ENCODE assay signal across 33 cellular contexts in genomic region chr2:238167344-238167715, GRCh38. TPM values are rescaled to one million over a fixed set of nuclear protein-coding genes. Genes with fewer than 3 reads are reported as not detected.
DNase-seq lines count a peak whose midpoint lies in the region; ATAC-seq and TF ChIP-seq lines count a peak whose summit lies in the region.
"Had no signal": no experiment of that assay in that cellular context is flagged by ENCODE, and none has a peak within 500 bp of the region (broad histone marks: within the 10 kb centered on the region; RNA-seq: fewer than 3 reads in every experiment).

No MANE protein-coding gene starts in this region.

- H4K20me1 ChIP-seq in fibroblast of lung (ENCODE audit: control insufficient read depth, extremely low read depth, insufficient read depth, low read length): no peaks in the 10 kb centered on the region

- H3K4me3 Mint-ChIP-seq in activated CD8-positive, alpha-beta T cell treated with anti-CD3 and anti-CD28 coated beads, Interleukin-2, amount 10 ng/mL, durations not matched to agents 7 days and 5 days: no peak overlapping the region
- H3K4me3 Mint-ChIP-seq in activated CD8-positive, alpha-beta T cell treated with anti-CD3 and anti-CD28 coated beads for 36 hours: no peak overlapping the region
- H3K4me3 Mint-ChIP-seq: activated CD4-positive, alpha-beta T cell treated with anti-CD3 and anti-CD28 coated beads, Interleukin-2, amount 10 ng/mL, durations not matched to agents 7 days and 5 days; activated T-cell treated with anti-CD3 and anti-CD28 coated beads, Interleukin-2, amount 50 U/mL, for 4 hours; CD4-positive, alpha-beta T cell; H9; mesothelial cell of epicardium had no signal

- peaks cover 36% of the 10 kb centered on the region for H3K36me3 ChIP-seq in SK-N-MC (ENCODE audit: insufficient read depth, low read length)
- peaks cover 14% of the 10 kb centered on the region for H3K36me3 ChIP-seq in fibroblast of lung (ENCODE audit: control insufficient read depth, insufficient read depth, low read length)
- H3K36me3 ChIP-seq in aorta (ENCODE audit: control insufficient read depth in 1 of 2, insufficient read depth in 2 of 2, low read length in 1 of 2): no peaks in the 10 kb centered on the region
- H3K36me3 ChIP-seq: prostate gland had no signal

- no peak for DNase-seq in activated CD8-positive, alpha-beta T cell treated with anti-CD3 and anti-CD28 coated beads, Interleukin-2, amount 10 ng/mL, durations not matched to agents 7 days and 5 days
- no peak for DNase-seq in activated CD8-positive, alpha-beta T cell treated with anti-CD3 and anti-CD28 coated beads for 36 hours
- DNase-seq in SK-N-MC (ENCODE audit: low read depth, low spot score) (no peak), fibroblast of lung (ENCODE audit: low read depth in 2 of 2) (no peak), aorta (peak; percentile 17 to 57), NCI-H2107 treated with DMSO at 0.1 percent for 48 hours (lab: John Stamatoyannopoulos, UW; ENCODE audit: unreplicated experiment) (no peak), RKO (ENCODE audit: low spot score) (no peak)
- DNase-seq: 8988T; activated CD4-positive, alpha-beta T cell treated with anti-CD3 and anti-CD28 coated beads, Interleukin-2, amount 10 ng/mL, durations not matched to agents 7 days and 5 days; activated T-cell treated with anti-CD3 and anti-CD28 coated beads, Interleukin-2, amount 50 U/mL, for 4 hours; AML-193; body of pancreas; esophagus squamous epithelium; foreskin melanocyte; H9; heart right ventricle; MM.1S; NCI-H1105 treated with DMSO at 0.1 percent for 48 hours; NCI-H2029; NCI-H526 treated with DMSO at 0.1 percent for 48 hours; stimulated activated CD4-positive, alpha-beta T cell treated with anti-CD3 and anti-CD28 coated beads, Interleukin-4, amount 100 ng/mL, for 24 hours; SW 1271; T1000; trophoblast cell had no signal

- H3K79me2 ChIP-seq in fibroblast of lung (ENCODE audit: control insufficient read depth, insufficient read depth, low read length): no peaks in the 10 kb centered on the region

- 92 to 95% methylated on average over 7 of the region's 7 CpGs for WGBS in aorta, 2 donors

- no peak for ATAC-seq in activated CD8-positive, alpha-beta T cell treated with anti-CD3 and anti-CD28 coated beads, Interleukin-2, amount 10 ng/mL, durations not matched to agents 7 days and 5 days
- no peak for ATAC-seq in activated CD8-positive, alpha-beta T cell treated with anti-CD3 and anti-CD28 coated beads for 36 hours
- ATAC-seq in aorta (ENCODE audit: low FRiP score) (no peak), GM19023 (IDR thresholded peaks at IDR 0.05; ENCODE audit: unreplicated experiment) (no peak)
- ATAC-seq: body of pancreas, Panc1 had no signal

- no peak for TF ChIP-seq CTCF in activated CD8-positive, alpha-beta T cell treated with anti-CD3 and anti-CD28 coated beads for 36 hours (IDR thresholded peaks at IDR 0.05)
- no peak for TF ChIP-seq CTCF in fibroblast of lung (conservative IDR thresholded peaks at IDR 0.05 in 1 of 2, IDR thresholded peaks at IDR 0.05 in 1 of 2; ENCODE audit: low read depth in 1 of 2, low read length in 2 of 2)

- H3K27ac Mint-ChIP-seq in activated CD8-positive, alpha-beta T cell treated with anti-CD3 and anti-CD28 coated beads, Interleukin-2, amount 10 ng/mL, durations not matched to agents 7 days and 5 days: peak overlapping the region; percentile 15
- H3K27ac Mint-ChIP-seq in activated CD8-positive, alpha-beta T cell treated with anti-CD3 and anti-CD28 coated beads for 36 hours: no peak overlapping the region
- H3K27ac Mint-ChIP-seq: activated CD4-positive, alpha-beta T cell treated with anti-CD3 and anti-CD28 coated beads, Interleukin-2, amount 10 ng/mL, durations not matched to agents 7 days and 5 days; CD4-positive, alpha-beta T cell; mesothelial cell of epicardium had no signal

- no peak overlapping the region for H3K4me3 ChIP-seq in SK-N-MC
- no peak overlapping the region for H3K4me3 ChIP-seq in fibroblast of lung (replicated peaks in 1 of 4; ENCODE audit: control extremely low read depth in 1 of 4, insufficient read depth in 1 of 4, low read depth in 3 of 4, low read length in 4 of 4)
- H3K4me3 ChIP-seq in aorta (ENCODE audit: low read length in 2 of 2): no peak overlapping the region
- H3K4me3 ChIP-seq: body of pancreas, esophagus squamous epithelium, heart right ventricle, prostate gland had no signal

- CTCF ChIA-PET in activated CD8-positive, alpha-beta T cell treated with anti-CD3 and anti-CD28 coated beads, Interleukin-2, amount 10 ng/mL, durations not matched to agents 7 days and 5 days (lab: Charles Lee): no interaction called here
- CTCF ChIA-PET in activated CD8-positive, alpha-beta T cell treated with anti-CD3 and anti-CD28 coated beads for 36 hours (lab: Charles Lee): no interaction called here

- H3K4me1 Mint-ChIP-seq in activated CD8-positive, alpha-beta T cell treated with anti-CD3 and anti-CD28 coated beads, Interleukin-2, amount 10 ng/mL, durations not matched to agents 7 days and 5 days (ENCODE audit: low read depth): no peaks in the 10 kb centered on the region
- H3K4me1 Mint-ChIP-seq in activated CD8-positive, alpha-beta T cell treated with anti-CD3 and anti-CD28 coated beads for 36 hours (ENCODE audit: low read depth): no peaks in the 10 kb centered on the region
- H3K4me1 Mint-ChIP-seq: mesothelial cell of epicardium had no signal

- intact Hi-C loops in activated CD8-positive, alpha-beta T cell treated with anti-CD3 and anti-CD28 coated beads for 36 hours (cut with micrococcal nuclease): no loop called here
- intact Hi-C loops in aorta (cut with DNase I): loop anchor here in 1 of 2 donors (10.0 kb wide), 1 partner anchor 97 kb away; no protein-coding TSS in a partner anchor

- H3K27me3 ChIP-seq in fibroblast of lung (ENCODE audit: control insufficient read depth, insufficient read depth, low read length): no peaks in the 10 kb centered on the region
- H3K27me3 ChIP-seq in aorta (ENCODE audit: control insufficient read depth in 1 of 2, insufficient read depth in 2 of 2, low read length in 1 of 2): no peaks in the 10 kb centered on the region

- H3K4me1 ChIP-seq in fibroblast of lung (ENCODE audit: control insufficient read depth, extremely low read depth, insufficient read depth, low read length): peaks cover 26% of the 10 kb centered on the region
- H3K4me1 ChIP-seq in aorta (ENCODE audit: control insufficient read depth in 1 of 2, insufficient read depth in 2 of 2, low read length in 2 of 2): peaks cover 0 to 4% of the 10 kb centered on the region in 2 donors
- H3K4me1 ChIP-seq: prostate gland had no signal

- peak overlapping the region; percentile 98 for H3K27ac ChIP-seq in SK-N-MC
- peak overlapping the region; percentile 92 for H3K27ac ChIP-seq in fibroblast of lung (ENCODE audit: insufficient read depth, low read length)
- H3K27ac ChIP-seq in aorta (ENCODE audit: low read depth in 1 of 2, low read length in 2 of 2): no peak overlapping the region
- H3K27ac ChIP-seq: heart right ventricle, KMS-11, prostate gland had no signal

- POLR2A ChIA-PET in activated CD8-positive, alpha-beta T cell treated with anti-CD3 and anti-CD28 coated beads, Interleukin-2, amount 10 ng/mL, durations not matched to agents 7 days and 5 days (lab: Charles Lee): interaction anchor here (1.3 kb wide), 1 partner anchor 28 kb away, joined by 6 read pairs; the partner anchor contains the start of gene KLHL30
- POLR2A ChIA-PET in activated CD8-positive, alpha-beta T cell treated with anti-CD3 and anti-CD28 coated beads for 36 hours (lab: Charles Lee): interaction anchor here (0.8 to 1.3 kb wide), 3 partner anchors 9 to 68 kb away, joined by 3 read pairs; no protein-coding TSS in a partner anchor

- H2AFZ ChIP-seq in fibroblast of lung (ENCODE audit: low read length): no peak overlapping the region

- peaks cover 17% of the 10 kb centered on the region for H3K36me3 Mint-ChIP-seq in activated CD8-positive, alpha-beta T cell treated with anti-CD3 and anti-CD28 coated beads, Interleukin-2, amount 10 ng/mL, durations not matched to agents 7 days and 5 days (ENCODE audit: low read depth)
- peaks cover 11% of the 10 kb centered on the region for H3K36me3 Mint-ChIP-seq in activated CD8-positive, alpha-beta T cell treated with anti-CD3 and anti-CD28 coated beads for 36 hours (ENCODE audit: low read depth)

- no peak overlapping the region for H3K4me2 ChIP-seq in fibroblast of lung (ENCODE audit: extremely low read depth, insufficient read depth, low read length)
- H3K4me2 ChIP-seq: KMS-11 had no signal

- H3K9me3 ChIP-seq in SK-N-MC (ENCODE audit: low read depth, low read length): no peaks in the 10 kb centered on the region
- no peaks in the 10 kb centered on the region for H3K9me3 ChIP-seq in fibroblast of lung (ENCODE audit: control insufficient read depth, insufficient read depth, low read depth, low read length)
- H3K9me3 ChIP-seq in aorta (ENCODE audit: control insufficient read depth, low read length): no peaks in the 10 kb centered on the region
- H3K9me3 ChIP-seq: body of pancreas, esophagus squamous epithelium, heart right ventricle, prostate gland had no signal

- no peaks in the 10 kb centered on the region for H3K9me3 Mint-ChIP-seq in activated CD8-positive, alpha-beta T cell treated with anti-CD3 and anti-CD28 coated beads, Interleukin-2, amount 10 ng/mL, durations not matched to agents 7 days and 5 days (ENCODE audit: insufficient read depth)
- H3K9me3 Mint-ChIP-seq in activated CD8-positive, alpha-beta T cell treated with anti-CD3 and anti-CD28 coated beads for 36 hours: no peaks in the 10 kb centered on the region
- H3K9me3 Mint-ChIP-seq: activated CD4-positive, alpha-beta T cell treated with anti-CD3 and anti-CD28 coated beads, Interleukin-2, amount 10 ng/mL, durations not matched to agents 7 days and 5 days; activated T-cell treated with anti-CD3 and anti-CD28 coated beads, Interleukin-2, amount 50 U/mL, for 4 hours; CD4-positive, alpha-beta T cell; mesothelial cell of epicardium had no signal

- H3K9ac ChIP-seq in SK-N-MC (ENCODE audit: insufficient read length): no peak overlapping the region
- no peak overlapping the region for H3K9ac ChIP-seq in fibroblast of lung (ENCODE audit: insufficient read depth, low read length)
- H3K9ac ChIP-seq: KMS-11 had no signal

- H3K27me3 Mint-ChIP-seq in activated CD8-positive, alpha-beta T cell treated with anti-CD3 and anti-CD28 coated beads, Interleukin-2, amount 10 ng/mL, durations not matched to agents 7 days and 5 days (ENCODE audit: low read depth): peaks cover 17% of the 10 kb centered on the region
- H3K27me3 Mint-ChIP-seq in activated CD8-positive, alpha-beta T cell treated with anti-CD3 and anti-CD28 coated beads for 36 hours: peaks cover 9% of the 10 kb centered on the region

RNA-seq across cellular contexts. Expression of gene ERFE, which starts 8.6 kb away (rescaled TPM):
- under 1 TPM; 0.37 to 0.50 TPM for total RNA-seq in activated CD8-positive, alpha-beta T cell treated with anti-CD3 and anti-CD28 coated beads, Interleukin-2, amount 10 ng/mL, durations not matched to agents 7 days and 5 days
- total RNA-seq in activated CD8-positive, alpha-beta T cell treated with anti-CD3 and anti-CD28 coated beads for 36 hours: 1 to 10 TPM in 1 of 2 experiments, under 1 TPM in 1; 0.99 to 1.0 TPM
- total RNA-seq in fibroblast of lung: 1.3 and 1.5 TPM in 2 replicates
- 1.1 and 8.3 TPM in 2 replicates for polyA plus RNA-seq in fibroblast of lung
- polyA plus RNA-seq in fibroblast of lung (2012): 2.0 and 12.6 TPM in 2 replicates
- polyA minus RNA-seq in fibroblast of lung (ENCODE audit: low replicate concordance): 7.5 TPM in 1 of 2 replicates, not detected in the other
- total RNA-seq in aorta: 1 to 10 TPM in 1 of 2 donors, under 1 TPM in 1; 0.96 to 2.5 TPM
- 1 to 10 TPM in 1 of 2 donors, not detected in 1; 2.8 TPM for polyA plus RNA-seq in aorta
- total RNA-seq: activated CD4-positive, alpha-beta T cell treated with anti-CD3 and anti-CD28 coated beads, Interleukin-2, amount 10 ng/mL, durations not matched to agents 7 days and 5 days; CD4-positive, alpha-beta T cell; lower leg skin had no signal

RNA-seq across cellular contexts. Expression of gene KLHL30, which starts 28.9 kb away (rescaled TPM):
- total RNA-seq in activated CD8-positive, alpha-beta T cell treated with anti-CD3 and anti-CD28 coated beads, Interleukin-2, amount 10 ng/mL, durations not matched to agents 7 days and 5 days: not detected
- not detected for total RNA-seq in activated CD8-positive, alpha-beta T cell treated with anti-CD3 and anti-CD28 coated beads for 36 hours
- total RNA-seq in fibroblast of lung (0.26 and 1.2 TPM in 2 replicates), aorta (1 to 10 TPM; 8.8 to 9.0 TPM)
- polyA plus RNA-seq in fibroblast of lung (0.02 and 1.6 TPM in 2 replicates), aorta (1 to 10 TPM; 3.5 to 4.6 TPM)
- polyA plus RNA-seq in fibroblast of lung (2012): 0.09 and 3.8 TPM in 2 replicates
- polyA minus RNA-seq in fibroblast of lung (ENCODE audit: low replicate concordance): 1.4 TPM in 1 of 2 replicates, not detected in the other
- total RNA-seq: activated CD4-positive, alpha-beta T cell treated with anti-CD3 and anti-CD28 coated beads, Interleukin-2, amount 10 ng/mL, durations not matched to agents 7 days and 5 days; activated T-cell treated with anti-CD3 and anti-CD28 coated beads, Interleukin-2, amount 50 U/mL, for 4 hours; CD4-positive, alpha-beta T cell; dermis microvascular lymphatic vessel endothelial cell; H9 had no signal
- polyA plus RNA-seq: keratinocyte had no signal

RNA-seq across cellular contexts. Expression of gene ILKAP, which starts 36.2 kb away (rescaled TPM):
- total RNA-seq in activated CD8-positive, alpha-beta T cell treated with anti-CD3 and anti-CD28 coated beads, Interleukin-2, amount 10 ng/mL, durations not matched to agents 7 days and 5 days: 10 to 100 TPM; 58.3 to 62.7 TPM
- 10 to 100 TPM; 42.1 to 43.3 TPM for total RNA-seq in activated CD8-positive, alpha-beta T cell treated with anti-CD3 and anti-CD28 coated beads for 36 hours
- total RNA-seq in fibroblast of lung (24.9 and 27.9 TPM in 2 replicates), aorta (10 to 100 TPM; 48.4 to 50.7 TPM)
- polyA plus RNA-seq in fibroblast of lung (31.3 and 34.6 TPM in 2 replicates), aorta (100 to 1,000 TPM in 1 of 2 donors, 10 to 100 TPM in 1; 19.4 to 149 TPM)
- 22.2 and 32.0 TPM in 2 replicates for polyA plus RNA-seq in fibroblast of lung (2012)
- 2.5 and 15.7 TPM in 2 replicates for polyA minus RNA-seq in fibroblast of lung (ENCODE audit: low replicate concordance)

Comparison
In these comparisons a context has a peak if more than half of its experiments do, and no peak if none do; other contexts are left out.
1. DNase-seq: peak in aorta (2 of 2); none in activated CD8-positive, alpha-beta T cell treated with anti-CD3 and anti-CD28 coated beads, Interleukin-2, amount 10 ng/mL, durations not matched to agents 7 days and 5 days (single experiment), activated CD8-positive, alpha-beta T cell treated with anti-CD3 and anti-CD28 coated beads for 36 hours (single experiment), SK-N-MC (single experiment), fibroblast of lung (0 of 2), NCI-H2107 treated with DMSO at 0.1 percent for 48 hours (single experiment) and RKO (single experiment).
2. H3K27ac ChIP-seq: peak in SK-N-MC (single experiment) and fibroblast of lung (single experiment); none in aorta (0 of 2).